Comparison of ENCODE assay signal across 1 cellular context in the genomic region with DNA sequence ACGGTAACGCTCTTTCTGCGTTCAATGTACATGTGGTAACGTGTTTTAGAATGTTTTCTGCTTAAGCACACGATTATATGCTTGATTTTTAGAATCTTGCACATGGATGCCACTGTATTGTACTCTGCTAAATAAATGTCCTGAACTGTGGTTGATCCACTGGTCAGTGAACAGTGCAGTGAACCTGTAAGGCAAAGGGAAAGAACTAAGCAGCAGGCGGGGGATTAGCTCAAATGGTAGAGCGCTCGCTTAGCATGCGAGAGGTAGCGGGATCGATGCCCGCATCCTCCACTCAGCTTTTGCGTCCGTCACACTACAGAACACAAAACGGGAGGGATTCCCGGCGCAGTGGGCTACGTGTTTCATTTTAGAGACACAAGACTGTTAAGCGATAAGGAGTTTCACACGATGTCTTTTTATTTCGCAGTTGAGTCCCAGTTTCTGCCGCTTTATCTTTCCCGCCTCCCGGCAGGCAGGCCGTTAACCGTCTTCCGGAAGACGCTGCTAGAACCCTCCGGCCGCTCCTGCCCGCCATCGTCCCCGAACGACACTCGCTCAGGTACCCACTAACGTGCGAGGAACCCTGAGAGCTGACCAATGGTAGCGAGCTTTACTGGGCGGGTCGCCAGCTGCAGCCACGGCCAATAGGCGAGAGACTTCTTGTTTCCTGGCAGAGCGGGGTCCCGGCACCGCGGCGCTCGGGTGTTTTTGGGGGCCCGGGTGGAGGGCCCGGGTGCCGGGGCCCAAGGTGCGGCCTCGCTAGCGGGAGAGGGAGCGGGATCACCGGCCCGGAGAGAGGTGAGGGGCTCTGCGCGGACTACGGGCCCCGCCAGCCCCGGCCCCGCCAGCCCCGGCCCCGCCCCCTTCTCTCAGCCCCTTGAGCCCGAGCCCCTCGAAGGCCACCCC.
TF ChIP-seq lines count a peak whose summit lies in the region.

A gene with protein sequence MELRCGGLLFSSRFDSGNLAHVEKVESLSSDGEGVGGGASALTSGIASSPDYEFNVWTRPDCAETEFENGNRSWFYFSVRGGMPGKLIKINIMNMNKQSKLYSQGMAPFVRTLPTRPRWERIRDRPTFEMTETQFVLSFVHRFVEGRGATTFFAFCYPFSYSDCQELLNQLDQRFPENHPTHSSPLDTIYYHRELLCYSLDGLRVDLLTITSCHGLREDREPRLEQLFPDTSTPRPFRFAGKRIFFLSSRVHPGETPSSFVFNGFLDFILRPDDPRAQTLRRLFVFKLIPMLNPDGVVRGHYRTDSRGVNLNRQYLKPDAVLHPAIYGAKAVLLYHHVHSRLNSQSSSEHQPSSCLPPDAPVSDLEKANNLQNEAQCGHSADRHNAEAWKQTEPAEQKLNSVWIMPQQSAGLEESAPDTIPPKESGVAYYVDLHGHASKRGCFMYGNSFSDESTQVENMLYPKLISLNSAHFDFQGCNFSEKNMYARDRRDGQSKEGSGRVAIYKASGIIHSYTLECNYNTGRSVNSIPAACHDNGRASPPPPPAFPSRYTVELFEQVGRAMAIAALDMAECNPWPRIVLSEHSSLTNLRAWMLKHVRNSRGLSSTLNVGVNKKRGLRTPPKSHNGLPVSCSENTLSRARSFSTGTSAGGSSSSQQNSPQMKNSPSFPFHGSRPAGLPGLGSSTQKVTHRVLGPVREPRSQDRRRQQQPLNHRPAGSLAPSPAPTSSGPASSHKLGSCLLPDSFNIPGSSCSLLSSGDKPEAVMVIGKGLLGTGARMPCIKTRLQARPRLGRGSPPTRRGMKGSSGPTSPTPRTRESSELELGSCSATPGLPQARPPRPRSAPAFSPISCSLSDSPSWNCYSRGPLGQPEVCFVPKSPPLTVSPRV (plus strand): TSS at position 673 of the 906 bp plus-strand sequence. CDS start 1,291 bp downstream, outside the sequence.

TF ChIP-seq in HepG2, 621 proteins besides CTCF, POLR2A, EP300 and RAD21 (continued from another document and continues in another):
- TF ChIP-seq, protein P1, sequence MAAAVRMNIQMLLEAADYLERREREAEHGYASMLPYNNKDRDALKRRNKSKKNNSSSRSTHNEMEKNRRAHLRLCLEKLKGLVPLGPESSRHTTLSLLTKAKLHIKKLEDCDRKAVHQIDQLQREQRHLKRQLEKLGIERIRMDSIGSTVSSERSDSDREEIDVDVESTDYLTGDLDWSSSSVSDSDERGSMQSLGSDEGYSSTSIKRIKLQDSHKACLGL (CRISPR knock-in tag; IDR thresholded peaks at IDR 0.05), result peak; percentile 87
- TF ChIP-seq NR2F2 (IDR thresholded peaks at IDR 0.05; ENCODE audit: borderline replicate concordance, low read depth) (peak; percentile 47; the same call in 1 of the 2 replicates), ZKSCAN5 (CRISPR knock-in tag; IDR thresholded peaks at IDR 0.05) (peak; percentile 11; the same call in 1 of the 2 replicates), ZNF337 (CRISPR knock-in tag; IDR thresholded peaks at IDR 0.05; ENCODE audit: borderline replicate concordance, low read depth) (0 out of 2 replicates have a peak, but pooled peaks have one; percentile 73), SP5 (CRISPR knock-in tag; IDR thresholded peaks at IDR 0.05; ENCODE audit: borderline replicate concordance, low read depth) (peak; percentile 56; the same call in 1 of the 2 replicates), ZNF792 (CRISPR knock-in tag; IDR thresholded peaks at IDR 0.05) (peak; percentile 95), HNF4A (CRISPR knock-in tag; IDR thresholded peaks at IDR 0.05) (no peak; the same call in 1 of the 2 replicates), POLR2G (IDR thresholded peaks at IDR 0.05; ENCODE audit: low read depth, low read length) (peak; percentile 86), GATAD1 (CRISPR knock-in tag; IDR thresholded peaks at IDR 0.05) (peak; percentile 88), ZFP1 (CRISPR knock-in tag; IDR thresholded peaks at IDR 0.05) (peak; percentile 91), ZNF136 (CRISPR knock-in tag; IDR thresholded peaks at IDR 0.05; ENCODE audit: low read depth) (peak; percentile 94; the same call in 1 of the 2 replicates), MIER2 (CRISPR knock-in tag; IDR thresholded peaks at IDR 0.05) (peak; percentile 81), ZFP36L1 (CRISPR knock-in tag; IDR thresholded peaks at IDR 0.05) (peak; percentile 84; the same call in 1 of the 2 replicates), ZNF660 (CRISPR knock-in tag; IDR thresholded peaks at IDR 0.05; ENCODE audit: borderline replicate concordance, low read depth) (0 out of 2 replicates have a peak, but pooled peaks have one; percentile 8), ZNF234 (CRISPR knock-in tag; conservative IDR thresholded peaks at IDR 0.05) (peak; percentile 67; the same call in 1 of the 2 replicates), FOXC1 (CRISPR knock-in tag; IDR thresholded peaks at IDR 0.05; ENCODE audit: borderline replicate concordance) (peak; percentile 97), ZNF264 (CRISPR knock-in tag; IDR thresholded peaks at IDR 0.05) (peak; percentile 94), ZNF709 (CRISPR knock-in tag; IDR thresholded peaks at IDR 0.05) (peak; percentile 95), RFXANK (CRISPR knock-in tag; IDR thresholded peaks at IDR 0.05) (peak; percentile 90), CEBPG (CRISPR knock-in tag; IDR thresholded peaks at IDR 0.05) (peak; percentile 2; the same call in 1 of the 2 replicates), ZSCAN29 (CRISPR knock-in tag; conservative IDR thresholded peaks at IDR 0.05) (peak; percentile 49; the same call in 1 of the 2 replicates), CBX5 (CRISPR knock-in tag; IDR thresholded peaks at IDR 0.05; ENCODE audit: borderline replicate concordance) (peak; percentile 64), ZNF619 (CRISPR knock-in tag; IDR thresholded peaks at IDR 0.05) (peak; percentile 63), MXI1 (IDR thresholded peaks at IDR 0.05; ENCODE audit: borderline replicate concordance, low read depth, low read length) (no peak; the same call in 2 of the 3 replicates)
- TF ChIP-seq, protein P2, sequence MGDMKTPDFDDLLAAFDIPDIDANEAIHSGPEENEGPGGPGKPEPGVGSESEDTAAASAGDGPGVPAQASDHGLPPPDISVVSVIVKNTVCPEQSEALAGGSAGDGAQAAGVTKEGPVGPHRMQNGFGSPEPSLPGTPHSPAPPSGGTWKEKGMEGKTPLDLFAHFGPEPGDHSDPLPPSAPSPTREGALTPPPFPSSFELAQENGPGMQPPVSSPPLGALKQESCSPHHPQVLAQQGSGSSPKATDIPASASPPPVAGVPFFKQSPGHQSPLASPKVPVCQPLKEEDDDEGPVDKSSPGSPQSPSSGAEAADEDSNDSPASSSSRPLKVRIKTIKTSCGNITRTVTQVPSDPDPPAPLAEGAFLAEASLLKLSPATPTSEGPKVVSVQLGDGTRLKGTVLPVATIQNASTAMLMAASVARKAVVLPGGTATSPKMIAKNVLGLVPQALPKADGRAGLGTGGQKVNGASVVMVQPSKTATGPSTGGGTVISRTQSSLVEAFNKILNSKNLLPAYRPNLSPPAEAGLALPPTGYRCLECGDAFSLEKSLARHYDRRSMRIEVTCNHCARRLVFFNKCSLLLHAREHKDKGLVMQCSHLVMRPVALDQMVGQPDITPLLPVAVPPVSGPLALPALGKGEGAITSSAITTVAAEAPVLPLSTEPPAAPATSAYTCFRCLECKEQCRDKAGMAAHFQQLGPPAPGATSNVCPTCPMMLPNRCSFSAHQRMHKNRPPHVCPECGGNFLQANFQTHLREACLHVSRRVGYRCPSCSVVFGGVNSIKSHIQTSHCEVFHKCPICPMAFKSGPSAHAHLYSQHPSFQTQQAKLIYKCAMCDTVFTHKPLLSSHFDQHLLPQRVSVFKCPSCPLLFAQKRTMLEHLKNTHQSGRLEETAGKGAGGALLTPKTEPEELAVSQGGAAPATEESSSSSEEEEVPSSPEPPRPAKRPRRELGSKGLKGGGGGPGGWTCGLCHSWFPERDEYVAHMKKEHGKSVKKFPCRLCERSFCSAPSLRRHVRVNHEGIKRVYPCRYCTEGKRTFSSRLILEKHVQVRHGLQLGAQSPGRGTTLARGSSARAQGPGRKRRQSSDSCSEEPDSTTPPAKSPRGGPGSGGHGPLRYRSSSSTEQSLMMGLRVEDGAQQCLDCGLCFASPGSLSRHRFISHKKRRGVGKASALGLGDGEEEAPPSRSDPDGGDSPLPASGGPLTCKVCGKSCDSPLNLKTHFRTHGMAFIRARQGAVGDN (CRISPR knock-in tag; IDR thresholded peaks at IDR 0.05), result peak; percentile 99
- TF ChIP-seq, protein P3, sequence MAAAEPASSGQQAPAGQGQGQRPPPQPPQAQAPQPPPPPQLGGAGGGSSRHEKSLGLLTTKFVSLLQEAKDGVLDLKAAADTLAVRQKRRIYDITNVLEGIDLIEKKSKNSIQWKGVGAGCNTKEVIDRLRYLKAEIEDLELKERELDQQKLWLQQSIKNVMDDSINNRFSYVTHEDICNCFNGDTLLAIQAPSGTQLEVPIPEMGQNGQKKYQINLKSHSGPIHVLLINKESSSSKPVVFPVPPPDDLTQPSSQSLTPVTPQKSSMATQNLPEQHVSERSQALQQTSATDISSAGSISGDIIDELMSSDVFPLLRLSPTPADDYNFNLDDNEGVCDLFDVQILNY (CRISPR knock-in tag; conservative IDR thresholded peaks at IDR 0.05), result peak; percentile 52; the same call in 1 of the 2 replicates
- TF ChIP-seq, protein P4, sequence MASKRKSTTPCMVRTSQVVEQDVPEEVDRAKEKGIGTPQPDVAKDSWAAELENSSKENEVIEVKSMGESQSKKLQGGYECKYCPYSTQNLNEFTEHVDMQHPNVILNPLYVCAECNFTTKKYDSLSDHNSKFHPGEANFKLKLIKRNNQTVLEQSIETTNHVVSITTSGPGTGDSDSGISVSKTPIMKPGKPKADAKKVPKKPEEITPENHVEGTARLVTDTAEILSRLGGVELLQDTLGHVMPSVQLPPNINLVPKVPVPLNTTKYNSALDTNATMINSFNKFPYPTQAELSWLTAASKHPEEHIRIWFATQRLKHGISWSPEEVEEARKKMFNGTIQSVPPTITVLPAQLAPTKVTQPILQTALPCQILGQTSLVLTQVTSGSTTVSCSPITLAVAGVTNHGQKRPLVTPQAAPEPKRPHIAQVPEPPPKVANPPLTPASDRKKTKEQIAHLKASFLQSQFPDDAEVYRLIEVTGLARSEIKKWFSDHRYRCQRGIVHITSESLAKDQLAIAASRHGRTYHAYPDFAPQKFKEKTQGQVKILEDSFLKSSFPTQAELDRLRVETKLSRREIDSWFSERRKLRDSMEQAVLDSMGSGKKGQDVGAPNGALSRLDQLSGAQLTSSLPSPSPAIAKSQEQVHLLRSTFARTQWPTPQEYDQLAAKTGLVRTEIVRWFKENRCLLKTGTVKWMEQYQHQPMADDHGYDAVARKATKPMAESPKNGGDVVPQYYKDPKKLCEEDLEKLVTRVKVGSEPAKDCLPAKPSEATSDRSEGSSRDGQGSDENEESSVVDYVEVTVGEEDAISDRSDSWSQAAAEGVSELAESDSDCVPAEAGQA (IDR thresholded peaks at IDR 0.05; ENCODE audit: low read depth), result peak; percentile 57; the same call in 1 of the 2 replicates
- TF ChIP-seq, protein P4 (CRISPR knock-in tag; IDR thresholded peaks at IDR 0.05; ENCODE audit: borderline replicate concordance), result no peak
- TF ChIP-seq, protein P5, sequence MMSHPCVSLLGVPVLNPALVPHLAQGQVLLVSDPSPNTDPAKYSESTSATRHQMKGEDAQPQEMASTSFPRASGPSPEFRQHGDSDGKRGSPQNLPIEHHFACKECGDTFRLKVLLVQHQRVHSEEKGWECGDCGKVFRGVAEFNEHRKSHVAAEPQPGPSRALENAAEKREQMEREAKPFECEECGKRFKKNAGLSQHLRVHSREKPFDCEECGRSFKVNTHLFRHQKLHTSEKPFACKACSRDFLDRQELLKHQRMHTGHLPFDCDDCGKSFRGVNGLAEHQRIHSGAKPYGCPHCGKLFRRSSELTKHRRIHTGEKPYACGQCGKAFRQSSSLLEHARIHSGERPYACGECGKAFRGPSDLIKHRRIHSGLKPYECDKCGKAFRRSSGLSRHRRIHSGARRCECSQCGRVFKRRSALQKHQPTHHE (CRISPR knock-in tag; IDR thresholded peaks at IDR 0.05; ENCODE audit: borderline replicate concordance), result peak; percentile 86
- TF ChIP-seq, protein P6, sequence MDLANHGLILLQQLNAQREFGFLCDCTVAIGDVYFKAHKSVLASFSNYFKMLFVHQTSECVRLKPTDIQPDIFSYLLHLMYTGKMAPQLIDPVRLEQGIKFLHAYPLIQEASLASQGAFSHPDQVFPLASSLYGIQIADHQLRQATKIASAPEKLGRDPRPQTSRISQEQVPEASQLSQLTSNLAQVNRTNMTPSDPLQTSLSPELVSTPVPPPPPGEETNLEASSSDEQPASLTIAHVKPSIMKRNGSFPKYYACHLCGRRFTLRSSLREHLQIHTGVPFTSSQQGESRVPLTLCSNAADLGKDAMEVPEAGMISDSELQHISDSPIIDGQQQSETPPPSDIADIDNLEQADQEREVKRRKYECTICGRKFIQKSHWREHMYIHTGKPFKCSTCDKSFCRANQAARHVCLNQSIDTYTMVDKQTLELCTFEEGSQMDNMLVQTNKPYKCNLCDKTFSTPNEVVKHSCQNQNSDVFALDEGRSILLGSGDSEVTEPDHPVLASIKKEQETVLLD (CRISPR knock-in tag; IDR thresholded peaks at IDR 0.05; ENCODE audit: low read depth), result peak; percentile 73; the same call in 1 of the 2 replicates
- TF ChIP-seq, protein P7, sequence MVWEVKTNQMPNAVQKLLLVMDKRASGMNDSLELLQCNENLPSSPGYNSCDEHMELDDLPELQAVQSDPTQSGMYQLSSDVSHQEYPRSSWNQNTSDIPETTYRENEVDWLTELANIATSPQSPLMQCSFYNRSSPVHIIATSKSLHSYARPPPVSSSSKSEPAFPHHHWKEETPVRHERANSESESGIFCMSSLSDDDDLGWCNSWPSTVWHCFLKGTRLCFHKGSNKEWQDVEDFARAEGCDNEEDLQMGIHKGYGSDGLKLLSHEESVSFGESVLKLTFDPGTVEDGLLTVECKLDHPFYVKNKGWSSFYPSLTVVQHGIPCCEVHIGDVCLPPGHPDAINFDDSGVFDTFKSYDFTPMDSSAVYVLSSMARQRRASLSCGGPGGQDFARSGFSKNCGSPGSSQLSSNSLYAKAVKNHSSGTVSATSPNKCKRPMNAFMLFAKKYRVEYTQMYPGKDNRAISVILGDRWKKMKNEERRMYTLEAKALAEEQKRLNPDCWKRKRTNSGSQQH (CRISPR knock-in tag; IDR thresholded peaks at IDR 0.05; ENCODE audit: low read depth), result peak; percentile 81
